ENCODE assay signal across 8 cellular contexts in the genomic region with DNA sequence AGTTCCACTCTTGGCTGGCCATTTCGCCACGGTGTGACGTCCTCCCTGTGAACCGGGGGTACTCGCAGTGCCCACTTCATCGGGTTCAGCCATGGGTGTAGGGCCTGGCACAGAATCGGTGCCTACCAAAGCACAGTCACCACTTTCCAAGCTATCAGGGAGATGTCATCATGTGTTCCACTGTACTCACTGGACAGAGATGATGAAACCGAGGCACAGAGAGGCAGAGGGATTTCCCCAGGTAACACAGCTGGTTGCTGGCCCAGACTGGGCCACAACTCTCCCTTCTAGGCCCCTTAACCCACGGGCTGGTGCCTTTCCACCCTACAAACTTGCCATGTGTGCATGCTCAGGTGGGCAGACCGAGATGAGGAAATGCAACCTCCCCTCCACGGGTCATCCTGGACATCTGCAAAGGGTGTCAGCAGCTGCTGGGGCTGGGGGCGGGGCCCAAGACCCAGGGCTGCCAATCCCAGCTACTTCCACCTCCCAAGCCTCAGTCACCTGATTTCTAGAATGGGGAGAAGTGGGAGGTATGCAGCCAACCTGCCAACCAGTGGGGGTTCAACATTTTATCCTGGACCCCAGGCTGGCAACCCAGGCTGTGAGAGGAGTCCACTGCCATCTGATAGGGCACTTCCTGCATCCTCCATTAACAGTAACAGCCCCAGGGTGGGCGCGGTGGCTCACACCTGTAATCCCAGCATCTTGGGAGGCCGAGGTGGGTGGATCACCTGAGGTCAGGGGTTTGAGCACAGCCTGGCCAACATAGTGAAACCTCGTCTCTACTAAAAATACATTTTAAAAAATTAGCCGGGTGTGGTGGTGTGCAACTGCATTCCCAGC. TPM values are rescaled to one million over a fixed set of nuclear protein-coding genes. Genes with fewer than 3 reads are reported as not detected.
A peak's percentile ranks its signal among the peaks of the same experiment; 100 is the strongest.
DNase-seq lines count a peak whose midpoint lies in the region; ATAC-seq and TF ChIP-seq lines count a peak whose summit lies in the region.

No MANE protein-coding gene starts in this region.

- peak overlapping the region; percentile 90 for H3K4me3 Mint-ChIP-seq in activated T-cell treated with anti-CD3 and anti-CD28 coated beads, Interleukin-2, amount 50 U/mL, for 24 hours

- CTCF ChIA-PET in AG04450 (lab: Charles Lee), result interaction anchor here (1.7 kb wide), 1 partner anchor 45 kb away, joined by 9 read pairs; a partner anchor contains a TSS

- peaks cover 4% of the 10 kb centered on the region for H3K27me3 ChIP-seq in AG04450 (ENCODE audit: control insufficient read depth, insufficient read depth, low read length)
- no peaks in the 10 kb centered on the region for H3K27me3 ChIP-seq in liver (ENCODE audit: control insufficient read depth in 4 of 4, insufficient read depth in 4 of 4, low read length in 3 of 4)
- no peaks in the 10 kb centered on the region for H3K27me3 ChIP-seq in upper lobe of right lung

- H3K9me3 ChIP-seq in AG04450 (ENCODE audit: control insufficient read depth, insufficient read depth, low read length) (no peaks in the 10 kb centered on the region), KOPT-K1 (ENCODE audit: insufficient read depth, low read length, poor library complexity, severe bottlenecking) (no peaks in the 10 kb centered on the region), liver (ENCODE audit: control insufficient read depth in 4 of 4, low read length in 3 of 4) (no peaks in the 10 kb centered on the region), upper lobe of right lung (no peaks in the 10 kb centered on the region)

- POLR2A ChIA-PET in AG04450 (lab: Yijun Ruan, JAX), result interaction anchor here (0.7 kb wide), 1 partner anchor 37 kb away, joined by 3 read pairs; no protein-coding TSS in a partner anchor

- intact Hi-C loops in upper lobe of right lung (cut with DNase I), result no loop called here

- H3K36me3 Mint-ChIP-seq in activated T-cell treated with anti-CD3 and anti-CD28 coated beads, Interleukin-2, amount 50 U/mL, for 24 hours (ENCODE audit: low read depth), result peaks cover 17% of the 10 kb centered on the region

- ATAC-seq in GM19395 (IDR thresholded peaks at IDR 0.05; ENCODE audit: unreplicated experiment), result peak; percentile 46
- ATAC-seq in upper lobe of right lung, result peak; percentile 56

- H3K4me1 ChIP-seq in liver (ENCODE audit: control insufficient read depth in 4 of 4, insufficient read depth in 4 of 4, low read length in 3 of 4) (peaks cover 0 to 6% (median 0%) of the 10 kb centered on the region in 4 donors), upper lobe of right lung (peaks cover 31% of the 10 kb centered on the region)

- no peak overlapping the region for H3K4me3 ChIP-seq in AG04450 (ENCODE audit: low read depth, low read length)
- H3K4me3 ChIP-seq in liver (ENCODE audit: low read depth in 1 of 3, low read length in 3 of 3), result no peak overlapping the region
- peak overlapping the region; percentile 43 for H3K4me3 ChIP-seq in upper lobe of right lung

- DNase-seq in AG04450 (ENCODE audit: low read depth, low spot score) (no peak), upper lobe of right lung (no peak), HUDEP-2 (lab: John Stamatoyannopoulos, UW; ENCODE audit: unreplicated experiment in 76 of 76) (no peak), AG08395 (ENCODE audit: low spot score) (no peak)
- DNase-seq in activated T-cell treated with anti-CD3 and anti-CD28 coated beads, Interleukin-2, amount 50 U/mL, for 24 hours, result peak; percentile 74

- 77% methylated on average over 17 of the region's 17 CpGs for WGBS in liver

- no peak overlapping the region for H3K9ac ChIP-seq in liver (ENCODE audit: low read depth in 1 of 2, low read length in 2 of 2)

- no peaks in the 10 kb centered on the region for H3K9me3 Mint-ChIP-seq in activated T-cell treated with anti-CD3 and anti-CD28 coated beads, Interleukin-2, amount 50 U/mL, for 24 hours

- H3K27ac ChIP-seq in AG04450 (ENCODE audit: low read depth, low read length) (peak overlapping the region; percentile 11), KOPT-K1 (ENCODE audit: low read depth, low read length, poor library complexity, severe bottlenecking) (peak overlapping the region; percentile 99), liver (ENCODE audit: low read depth in 1 of 2, low read length in 2 of 2) (peak overlapping the region; percentile 72 to 80), upper lobe of right lung (peak overlapping the region; percentile 78)

- no peaks in the 10 kb centered on the region for H3K27me3 Mint-ChIP-seq in activated T-cell treated with anti-CD3 and anti-CD28 coated beads, Interleukin-2, amount 50 U/mL, for 24 hours

- peaks cover 75% of the 10 kb centered on the region for H3K4me1 Mint-ChIP-seq in activated T-cell treated with anti-CD3 and anti-CD28 coated beads, Interleukin-2, amount 50 U/mL, for 24 hours (ENCODE audit: low read depth)

- H3K36me3 ChIP-seq in KOPT-K1 (ENCODE audit: insufficient read depth, low read length), result peaks cover 5% of the 10 kb centered on the region
- H3K36me3 ChIP-seq in liver (ENCODE audit: control insufficient read depth in 4 of 4, insufficient read depth in 3 of 4, low read depth in 1 of 4, low read length in 3 of 4), result no peaks in the 10 kb centered on the region
- no peaks in the 10 kb centered on the region for H3K36me3 ChIP-seq in upper lobe of right lung

- peak overlapping the region; percentile 97 for H3K27ac Mint-ChIP-seq in activated T-cell treated with anti-CD3 and anti-CD28 coated beads, Interleukin-2, amount 50 U/mL, for 24 hours

- TF ChIP-seq RAD21 in liver (IDR thresholded peaks at IDR 0.05), result no peak

- TF ChIP-seq CTCF in AG04450 (IDR thresholded peaks at IDR 0.05; ENCODE audit: low read depth, low read length) (no peak), liver (IDR thresholded peaks at IDR 0.05; ENCODE audit: low read depth, low read length, missing input control) (no peak), upper lobe of right lung (IDR thresholded peaks at IDR 0.05) (no peak)

TF ChIP-seq in liver, 16 proteins besides CTCF, POLR2A, EP300 and RAD21 (continues in another document):
- TF ChIP-seq YY1 (IDR thresholded peaks at IDR 0.05) (no peak), GABPA (IDR thresholded peaks at IDR 0.05 in 1 of 2, conservative IDR thresholded peaks at IDR 0.05 in 1 of 2) (no peak), NR2F2 (IDR thresholded peaks at IDR 0.05) (no peak), FOXA2 (IDR thresholded peaks at IDR 0.05) (no peak), RXRA (IDR thresholded peaks at IDR 0.05) (no peak), SP1 (IDR thresholded peaks at IDR 0.05) (no peak), HNF4G (IDR thresholded peaks at IDR 0.05) (no peak), HNF4A (conservative IDR thresholded peaks at IDR 0.05) (no peak)
- TF ChIP-seq, protein P1, sequence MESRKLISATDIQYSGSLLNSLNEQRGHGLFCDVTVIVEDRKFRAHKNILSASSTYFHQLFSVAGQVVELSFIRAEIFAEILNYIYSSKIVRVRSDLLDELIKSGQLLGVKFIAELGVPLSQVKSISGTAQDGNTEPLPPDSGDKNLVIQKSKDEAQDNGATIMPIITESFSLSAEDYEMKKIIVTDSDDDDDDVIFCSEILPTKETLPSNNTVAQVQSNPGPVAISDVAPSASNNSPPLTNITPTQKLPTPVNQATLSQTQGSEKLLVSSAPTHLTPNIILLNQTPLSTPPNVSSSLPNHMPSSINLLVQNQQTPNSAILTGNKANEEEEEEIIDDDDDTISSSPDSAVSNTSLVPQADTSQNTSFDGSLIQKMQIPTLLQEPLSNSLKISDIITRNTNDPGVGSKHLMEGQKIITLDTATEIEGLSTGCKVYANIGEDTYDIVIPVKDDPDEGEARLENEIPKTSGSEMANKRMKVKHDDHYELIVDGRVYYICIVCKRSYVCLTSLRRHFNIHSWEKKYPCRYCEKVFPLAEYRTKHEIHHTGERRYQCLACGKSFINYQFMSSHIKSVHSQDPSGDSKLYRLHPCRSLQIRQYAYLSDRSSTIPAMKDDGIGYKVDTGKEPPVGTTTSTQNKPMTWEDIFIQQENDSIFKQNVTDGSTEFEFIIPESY (IDR thresholded peaks at IDR 0.05), result no peak
- TF ChIP-seq, protein P2, sequence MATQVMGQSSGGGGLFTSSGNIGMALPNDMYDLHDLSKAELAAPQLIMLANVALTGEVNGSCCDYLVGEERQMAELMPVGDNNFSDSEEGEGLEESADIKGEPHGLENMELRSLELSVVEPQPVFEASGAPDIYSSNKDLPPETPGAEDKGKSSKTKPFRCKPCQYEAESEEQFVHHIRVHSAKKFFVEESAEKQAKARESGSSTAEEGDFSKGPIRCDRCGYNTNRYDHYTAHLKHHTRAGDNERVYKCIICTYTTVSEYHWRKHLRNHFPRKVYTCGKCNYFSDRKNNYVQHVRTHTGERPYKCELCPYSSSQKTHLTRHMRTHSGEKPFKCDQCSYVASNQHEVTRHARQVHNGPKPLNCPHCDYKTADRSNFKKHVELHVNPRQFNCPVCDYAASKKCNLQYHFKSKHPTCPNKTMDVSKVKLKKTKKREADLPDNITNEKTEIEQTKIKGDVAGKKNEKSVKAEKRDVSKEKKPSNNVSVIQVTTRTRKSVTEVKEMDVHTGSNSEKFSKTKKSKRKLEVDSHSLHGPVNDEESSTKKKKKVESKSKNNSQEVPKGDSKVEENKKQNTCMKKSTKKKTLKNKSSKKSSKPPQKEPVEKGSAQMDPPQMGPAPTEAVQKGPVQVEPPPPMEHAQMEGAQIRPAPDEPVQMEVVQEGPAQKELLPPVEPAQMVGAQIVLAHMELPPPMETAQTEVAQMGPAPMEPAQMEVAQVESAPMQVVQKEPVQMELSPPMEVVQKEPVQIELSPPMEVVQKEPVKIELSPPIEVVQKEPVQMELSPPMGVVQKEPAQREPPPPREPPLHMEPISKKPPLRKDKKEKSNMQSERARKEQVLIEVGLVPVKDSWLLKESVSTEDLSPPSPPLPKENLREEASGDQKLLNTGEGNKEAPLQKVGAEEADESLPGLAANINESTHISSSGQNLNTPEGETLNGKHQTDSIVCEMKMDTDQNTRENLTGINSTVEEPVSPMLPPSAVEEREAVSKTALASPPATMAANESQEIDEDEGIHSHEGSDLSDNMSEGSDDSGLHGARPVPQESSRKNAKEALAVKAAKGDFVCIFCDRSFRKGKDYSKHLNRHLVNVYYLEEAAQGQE (IDR thresholded peaks at IDR 0.05), result no peak

RNA-seq across cellular contexts. Expression of a gene that starts 0.9 kb away (rescaled TPM):
- polyA plus RNA-seq in AG04450 (2011; rRNA removed) (not detected in 2 replicates), liver (1 to 10 TPM; 2.2 to 3.1 TPM)
- polyA minus RNA-seq in AG04450 (2011; rRNA and poly(A)+ RNA removed), result not detected in 2 replicates
- total RNA-seq in liver (1 to 10 TPM; 4.8 to 5.1 TPM), upper lobe of right lung (85.3 TPM)

RNA-seq across cellular contexts. Expression of a gene that starts 6.5 kb away (rescaled TPM):
- polyA plus RNA-seq in AG04450 (2011; rRNA removed) (38.2 and 45.9 TPM in 2 replicates), liver (10 to 100 TPM; 32.4 to 41.4 TPM)
- polyA minus RNA-seq in AG04450 (2011; rRNA and poly(A)+ RNA removed), result 47.9 and 58.9 TPM in 2 replicates
- total RNA-seq in liver (10 to 100 TPM; 31.8 to 41.2 TPM), upper lobe of right lung (99.1 TPM)

RNA-seq across cellular contexts. Expression of a gene that starts 23.3 kb away (rescaled TPM):
- polyA plus RNA-seq in AG04450 (2011; rRNA removed) (24.8 and 34.6 TPM in 2 replicates), liver (10 to 100 TPM; 37.3 to 61.1 TPM)
- 36.9 and 48.0 TPM in 2 replicates for polyA minus RNA-seq in AG04450 (2011; rRNA and poly(A)+ RNA removed)
- total RNA-seq in liver (10 to 100 TPM; 20.4 to 48.1 TPM), upper lobe of right lung (68.9 TPM)

RNA-seq across cellular contexts. Expression of a gene that starts 44.3 kb away (rescaled TPM):
- polyA plus RNA-seq in AG04450 (2011; rRNA removed) (4.9 and 5.8 TPM in 2 replicates), liver (10 to 100 TPM; 12.9 to 14.6 TPM)
- polyA minus RNA-seq in AG04450 (2011; rRNA and poly(A)+ RNA removed), result 2.5 and 4.5 TPM in 2 replicates
- total RNA-seq in liver (10 to 100 TPM in 1 of 2 donors, 1 to 10 TPM in 1; 5.1 to 10.8 TPM), upper lobe of right lung (17.3 TPM)

Comparison
In these comparisons a context has a peak if more than half of its experiments do, and no peak if none do; other contexts are left out.
1. H3K27ac ChIP-seq: peak in every context shown above with its lines; median percentile 99 in KOPT-K1; 78 in upper lobe of right lung; 76 in liver; 11 in AG04450.
2. RNA of a gene that starts 0.9 kb away (total RNA-seq): 85.3 TPM in upper lobe of right lung (single experiment); 4.8 to 5.1 TPM in liver; every median in the first group is over 10 times any median in the second.